Comparison of ENCODE assay signal across 8 cellular contexts in genomic region chr6:72084992-72085569, GRCh38.
A peak's percentile ranks its signal among the peaks of the same experiment; 100 is the strongest.
DNase-seq lines count a peak whose midpoint lies in the region; ATAC-seq and TF ChIP-seq lines count a peak whose summit lies in the region.

No MANE protein-coding gene starts in this region.

- H3K4me1 Mint-ChIP-seq in progenitor cell of endocrine pancreas (ENCODE audit: low read depth) = peaks cover 1% of the 10 kb centered on the region

- no peak overlapping the region for H3K4me3 Mint-ChIP-seq in progenitor cell of endocrine pancreas (ENCODE audit: low read depth)

- H3K27me3 Mint-ChIP-seq in progenitor cell of endocrine pancreas = no peaks in the 10 kb centered on the region

- no peak overlapping the region for H3K27ac Mint-ChIP-seq in progenitor cell of endocrine pancreas

- no peaks in the 10 kb centered on the region for H3K36me3 Mint-ChIP-seq in progenitor cell of endocrine pancreas (ENCODE audit: insufficient read depth)

- ATAC-seq in HG03196 (IDR thresholded peaks at IDR 0.05; ENCODE audit: unreplicated experiment) (no peak), HG03159 (IDR thresholded peaks at IDR 0.05; ENCODE audit: unreplicated experiment) (no peak), HG02798 (IDR thresholded peaks at IDR 0.05; ENCODE audit: poor library complexity, unreplicated experiment) (no peak)

- peak; percentile 14 for DNase-seq in DMS79 treated with DMSO at 0.1 percent for 48 hours (lab: John Stamatoyannopoulos, UW)
- no peak for DNase-seq in DMS79 (lab: John Stamatoyannopoulos, UW)
- peak; percentile 13 for DNase-seq in NCI-H460 (ENCODE audit: extremely low read depth, low read depth)
- peak; percentile 15 to 18 for DNase-seq in dermis microvascular lymphatic vessel endothelial cell (ENCODE audit: low read depth in 2 of 2)
- no peak for DNase-seq in progenitor cell of endocrine pancreas (ENCODE audit: low spot score, unreplicated experiment)

- peak; percentile 73 for TF ChIP-seq CTCF in progenitor cell of endocrine pancreas (IDR thresholded peaks at IDR 0.05; ENCODE audit: unreplicated experiment)

- H3K9me3 Mint-ChIP-seq in progenitor cell of endocrine pancreas (ENCODE audit: low read depth) = no peaks in the 10 kb centered on the region

Comparison
In these comparisons a context has a peak if more than half of its experiments do, and no peak if none do; other contexts are left out.
1. DNase-seq: peak in DMS79 treated with DMSO at 0.1 percent for 48 hours (single experiment), NCI-H460 (single experiment) and dermis microvascular lymphatic vessel endothelial cell (2 of 2); none in DMS79 (single experiment) and progenitor cell of endocrine pancreas (single experiment).